Comparison of ENCODE assay signal across 8 cellular contexts in the genomic region with DNA sequence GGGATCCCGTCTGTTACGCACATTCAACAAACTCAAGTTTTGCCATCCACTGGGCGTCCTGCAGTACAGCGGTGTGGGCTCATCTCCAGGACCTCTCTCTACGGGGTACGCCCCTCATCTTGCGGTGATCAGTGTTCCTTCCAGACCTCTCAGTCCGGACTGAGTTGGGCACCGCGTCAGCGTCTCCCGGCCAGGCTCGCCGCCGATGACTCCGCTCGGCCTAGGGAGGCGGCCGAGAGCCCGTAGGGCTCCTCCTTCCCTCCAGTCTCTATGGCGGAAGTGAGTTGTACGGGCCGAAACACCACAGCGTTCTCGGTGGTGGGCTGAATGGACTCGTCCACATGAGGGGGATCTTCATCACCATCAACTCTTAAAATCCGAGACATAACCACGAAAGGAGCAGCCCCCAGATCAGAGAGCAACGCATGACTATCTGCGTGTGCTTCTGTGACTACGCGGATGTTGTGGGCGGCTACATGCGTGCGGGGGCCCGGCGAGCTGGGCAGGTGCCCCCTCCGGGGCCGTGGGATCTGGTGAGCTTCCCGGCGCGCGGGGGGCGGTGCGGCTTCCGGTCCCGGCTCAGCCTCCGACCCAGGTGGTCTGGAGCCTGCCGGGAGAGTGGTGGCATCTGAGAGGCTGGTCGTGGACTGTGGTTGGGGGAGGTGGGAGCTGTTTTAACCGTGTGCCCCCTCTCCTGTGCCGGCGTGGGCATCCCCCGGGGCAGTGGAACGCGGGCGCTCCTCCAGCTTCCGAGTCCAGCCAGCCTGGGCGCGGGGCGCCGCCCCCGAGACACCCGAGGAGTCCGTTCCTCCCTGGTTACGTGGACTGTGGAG. TPM values are rescaled to one million over a fixed set of nuclear protein-coding genes. Genes with fewer than 3 reads are reported as not detected.
DNase-seq lines count a peak whose midpoint lies in the region; TF ChIP-seq lines count a peak whose summit lies in the region.

A gene with protein sequence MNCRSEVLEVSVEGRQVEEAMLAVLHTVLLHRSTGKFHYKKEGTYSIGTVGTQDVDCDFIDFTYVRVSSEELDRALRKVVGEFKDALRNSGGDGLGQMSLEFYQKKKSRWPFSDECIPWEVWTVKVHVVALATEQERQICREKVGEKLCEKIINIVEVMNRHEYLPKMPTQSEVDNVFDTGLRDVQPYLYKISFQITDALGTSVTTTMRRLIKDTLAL (plus strand): TSS at position 569 of the 833 bp plus-strand sequence. CDS start 3,673 bp downstream, outside the sequence.

- H3K36me3 ChIP-seq in MM.1S (replicated peaks; ENCODE audit: insufficient read depth, low read length) (peaks cover 4% of the 10 kb centered on the region; the same call in 1 of the 2 replicates), subcutaneous abdominal adipose tissue (ENCODE audit: control insufficient read depth in 5 of 5, insufficient read depth in 5 of 5, low read length in 5 of 5) (peaks cover 0 to 21% (median 16%) of the 10 kb centered on the region in 5 donors)

- peak; percentile 91 for TF ChIP-seq CTCF in MM.1S (IDR thresholded peaks at IDR 0.05; ENCODE audit: low read length)
- TF ChIP-seq CTCF in foreskin fibroblast (IDR thresholded peaks at IDR 0.05; ENCODE audit: low read depth, low read length) = peak; percentile 57
- TF ChIP-seq CTCF in neural crest cell (conservative IDR thresholded peaks at IDR 0.05) = peak; percentile 63

- H3K9me3 ChIP-seq in MM.1S (replicated peaks; ENCODE audit: insufficient read depth, low read length) (no peaks in the 10 kb centered on the region), subcutaneous abdominal adipose tissue (ENCODE audit: control insufficient read depth in 5 of 5, low read length in 5 of 5) (no peaks in the 10 kb centered on the region)

- H3K27ac ChIP-seq in MM.1S (ENCODE audit: low read length) (peak within 1 kb of the TSS; percentile 64; the same call in 1 of the 2 replicates), subcutaneous abdominal adipose tissue (ENCODE audit: low read depth, low read length) (peak within 1 kb of the TSS; percentile 94)

- peaks cover 6% of the 10 kb centered on the region for H3K27me3 ChIP-seq in MM.1S (replicated peaks; ENCODE audit: insufficient read depth, low read length)
- H3K27me3 ChIP-seq in subcutaneous abdominal adipose tissue (ENCODE audit: control insufficient read depth in 5 of 5, insufficient read depth in 4 of 5, low read length in 5 of 5) = peaks cover 0 to 7% (median 0%) of the 10 kb centered on the region in 5 donors

- peaks cover 9% of the 10 kb centered on the region for H3K36me3 Mint-ChIP-seq in neural crest cell (ENCODE audit: low read depth)

- H3K4me2 ChIP-seq in MM.1S (ENCODE audit: low read depth, low read length) = peak within 1 kb of the TSS; percentile 67

- peaks cover 62% of the 10 kb centered on the region for H3K4me1 Mint-ChIP-seq in neural crest cell

- H3K27me3 Mint-ChIP-seq in neural crest cell (ENCODE audit: low read depth) = no peaks in the 10 kb centered on the region

- peak within 1 kb of the TSS; percentile 100 for H3K27ac Mint-ChIP-seq in neural crest cell (ENCODE audit: unreplicated experiment)

- H4K20me1 ChIP-seq in MM.1S (ENCODE audit: insufficient read depth, low read length) = no peaks in the 10 kb centered on the region

- peak within 1 kb of the TSS; percentile 93 for H3K4me3 Mint-ChIP-seq in neural crest cell

- peaks cover 3% of the 10 kb centered on the region for H3K9me3 Mint-ChIP-seq in neural crest cell

- peak within 1 kb of the TSS; percentile 90 for H3K4me3 ChIP-seq in MM.1S (ENCODE audit: low read length)
- peak within 1 kb of the TSS; percentile 77 to 95 for H3K4me3 ChIP-seq in foreskin fibroblast (ENCODE audit: low read depth in 1 of 2, low read length in 2 of 2)
- H3K4me3 ChIP-seq in subcutaneous abdominal adipose tissue (ENCODE audit: low read depth in 1 of 5, low read length in 5 of 5) = peak within 1 kb of the TSS; percentile 79 to 98 (median 92)

- DNase-seq in GM03348 (ENCODE audit: low spot score) (peak; percentile 96), HCEC 1CT (peak; percentile 96), MM.1S (peak; percentile 95), SIG-M5 (lab: John Stamatoyannopoulos, UW) (peak; percentile 84), activated gamma-delta T cell treated with Interleukin-2 at 50 U/mL for 16 hours (peak; percentile 83), foreskin fibroblast (peak; percentile 95 to 98), neural crest cell (ENCODE audit: low read depth, low spot score) (peak; percentile 81)

- H3K9ac ChIP-seq in MM.1S (ENCODE audit: low read length) = peak within 1 kb of the TSS; percentile 85
- peak within 1 kb of the TSS; percentile 85 to 93 (median 90) for H3K9ac ChIP-seq in subcutaneous abdominal adipose tissue (ENCODE audit: low read length in 5 of 5)

- H2AFZ ChIP-seq in MM.1S (ENCODE audit: low read length) = peak within 1 kb of the TSS; percentile 70

- no peaks in the 10 kb centered on the region for H3K9me2 ChIP-seq in MM.1S (replicated peaks; ENCODE audit: insufficient read depth, low read length)

- peaks cover 3% of the 10 kb centered on the region; the same call in 1 of the 2 replicates for H3F3A ChIP-seq in MM.1S (ENCODE audit: insufficient read depth, low read length)

- H3K4me1 ChIP-seq in MM.1S (ENCODE audit: low read length) = peaks cover 18% of the 10 kb centered on the region
- peaks cover 12 to 33% (median 30%) of the 10 kb centered on the region in 5 donors for H3K4me1 ChIP-seq in subcutaneous abdominal adipose tissue (ENCODE audit: control insufficient read depth in 5 of 5, insufficient read depth in 5 of 5, low read length in 5 of 5)

- peaks cover 47% of the 10 kb centered on the region for H3K79me2 ChIP-seq in MM.1S (ENCODE audit: low read length)

RNA-seq across cellular contexts. Expression of the gene that starts here (rescaled TPM):
- total RNA-seq in neural crest cell = 32.1 and 34.3 TPM in 2 replicates

Comparison
In these comparisons a context has a peak if more than half of its experiments do, and no peak if none do; other contexts are left out.
1. Peak in every context shown above with its lines: DNase-seq, H3K4me3 ChIP-seq and H3K27ac ChIP-seq.